In genomic region chr4:108018038-108018883, GRCh38 we compare ENCODE assay signal across 8 cellular contexts. TPM values are rescaled to one million over a fixed set of nuclear protein-coding genes. Genes with fewer than 3 reads are reported as not detected.
A peak's percentile ranks its signal among the peaks of the same experiment; 100 is the strongest.
DNase-seq lines count a peak whose midpoint lies in the region; ATAC-seq, FAIRE-seq and TF ChIP-seq lines count a peak whose summit lies in the region.

No MANE protein-coding gene starts in this region.

- no peaks in the 10 kb centered on the region for H3K9me3 ChIP-seq in SK-N-SH

- TF ChIP-seq CTCF in LNCAP (IDR thresholded peaks at IDR 0.05) (peak; percentile 66), SK-N-SH (IDR thresholded peaks at IDR 0.05) (peak; percentile 94), glutamatergic neuron (IDR thresholded peaks at IDR 0.05; ENCODE audit: partially characterized antibody, unreplicated experiment) (peak; percentile 93)

- H3K4me3 ChIP-seq in SK-N-SH (ENCODE audit: low read depth in 2 of 2, low read length in 1 of 2) = no peak overlapping the region; a peak in 1 of 4 replicates

- FAIRE-seq in urothelium cell line (lab: Jason Lieb, UNC) = no peak

- H3K9me2 ChIP-seq in SK-N-SH = no peaks in the 10 kb centered on the region

- ATAC-seq in GM21723 (IDR thresholded peaks at IDR 0.05; ENCODE audit: unreplicated experiment) = peak; percentile 89

- H4K20me1 ChIP-seq in SK-N-SH (ENCODE audit: insufficient read depth) = no peaks in the 10 kb centered on the region

- H3F3A ChIP-seq in SK-N-SH (replicated peaks; ENCODE audit: insufficient read depth) = no peaks in the 10 kb centered on the region

- TF ChIP-seq RAD21 in SK-N-SH (IDR thresholded peaks at IDR 0.05; ENCODE audit: low read length) = peak; percentile 88

- no peak overlapping the region for H3K9ac ChIP-seq in SK-N-SH

- H3K27me3 ChIP-seq in SK-N-SH (ENCODE audit: insufficient read depth) = no peaks in the 10 kb centered on the region

- H3K36me3 Mint-ChIP-seq in activated naive CD4-positive, alpha-beta T cell treated with anti-CD3 and anti-CD28 coated beads, Interleukin-2, amount 10 ng/mL, durations not matched to agents 7 days and 5 days = peaks cover 39% of the 10 kb centered on the region
- H3K36me3 Mint-ChIP-seq in glutamatergic neuron (ENCODE audit: unreplicated experiment) = no peaks in the 10 kb centered on the region

- no peaks in the 10 kb centered on the region for H3K27me3 Mint-ChIP-seq in activated naive CD4-positive, alpha-beta T cell treated with anti-CD3 and anti-CD28 coated beads, Interleukin-2, amount 10 ng/mL, durations not matched to agents 7 days and 5 days
- H3K27me3 Mint-ChIP-seq in glutamatergic neuron (ENCODE audit: unreplicated experiment) = no peaks in the 10 kb centered on the region

- H3K9me3 Mint-ChIP-seq in activated naive CD4-positive, alpha-beta T cell treated with anti-CD3 and anti-CD28 coated beads, Interleukin-2, amount 10 ng/mL, durations not matched to agents 7 days and 5 days = no peaks in the 10 kb centered on the region
- H3K9me3 Mint-ChIP-seq in glutamatergic neuron (ENCODE audit: unreplicated experiment) = peaks cover 1% of the 10 kb centered on the region

- no peak overlapping the region for H3K4me3 Mint-ChIP-seq in activated naive CD4-positive, alpha-beta T cell treated with anti-CD3 and anti-CD28 coated beads, Interleukin-2, amount 10 ng/mL, durations not matched to agents 7 days and 5 days
- no peak overlapping the region for H3K4me3 Mint-ChIP-seq in glutamatergic neuron (ENCODE audit: unreplicated experiment)

- POLR2A ChIA-PET in SK-N-SH (lab: Yijun Ruan, JAX) = no interaction called here

- H2AFZ ChIP-seq in SK-N-SH (ENCODE audit: low read depth) = no peak overlapping the region

- H3K4me1 Mint-ChIP-seq in activated naive CD4-positive, alpha-beta T cell treated with anti-CD3 and anti-CD28 coated beads, Interleukin-2, amount 10 ng/mL, durations not matched to agents 7 days and 5 days = peaks cover 23% of the 10 kb centered on the region
- H3K4me1 Mint-ChIP-seq in glutamatergic neuron (ENCODE audit: low read depth, unreplicated experiment) = no peaks in the 10 kb centered on the region

- H3K27ac Mint-ChIP-seq in activated naive CD4-positive, alpha-beta T cell treated with anti-CD3 and anti-CD28 coated beads, Interleukin-2, amount 10 ng/mL, durations not matched to agents 7 days and 5 days = peak overlapping the region; percentile 66
- no peak overlapping the region for H3K27ac Mint-ChIP-seq in glutamatergic neuron (ENCODE audit: unreplicated experiment)

- H3K36me3 ChIP-seq in SK-N-SH (replicated peaks in 1 of 2; ENCODE audit: control insufficient read depth in 1 of 2, insufficient read depth in 2 of 2, low read length in 1 of 2) = peaks cover 0 to 16% of the 10 kb centered on the region in 2 experiments

- WGBS in SK-N-SH (ENCODE audit: low lambda C conversion rate) = 41% methylated on average over 8 of the region's 8 CpGs

- TF ChIP-seq EP300 in SK-N-SH (IDR thresholded peaks at IDR 0.05; ENCODE audit: borderline replicate concordance in 1 of 2, low read depth in 1 of 2, low read length in 1 of 2) = no peak

- peak; percentile 43 for DNase-seq in Daoy (ENCODE audit: low read depth)
- DNase-seq in SK-N-SH = peak; percentile 72
- peak; percentile 91 for DNase-seq in activated naive CD4-positive, alpha-beta T cell treated with anti-CD3 and anti-CD28 coated beads, Interleukin-2, amount 10 ng/mL, durations not matched to agents 7 days and 5 days
- DNase-seq in glutamatergic neuron = peak; percentile 89
- DNase-seq in posterior cingulate gyrus = peak; percentile 61 to 96 (median 86)
- DNase-seq in urothelium cell line (ENCODE audit: low spot score) = peak; percentile 67

- no peak overlapping the region for H3K27ac ChIP-seq in SK-N-SH (ENCODE audit: low read depth in 2 of 2, low read length in 1 of 2)

- no peaks in the 10 kb centered on the region for H3K79me2 ChIP-seq in SK-N-SH (ENCODE audit: insufficient read depth)

- CTCF ChIA-PET in SK-N-SH (lab: Yijun Ruan, JAX) = interaction anchor here (0.6 to 4.8 kb wide), 66 partner anchors 9 to 1467 kb away, joined by 3 to 95 read pairs (median 4); no protein-coding TSS in a partner anchor
- CTCF ChIA-PET in activated naive CD4-positive, alpha-beta T cell treated with anti-CD3 and anti-CD28 coated beads, Interleukin-2, amount 10 ng/mL, durations not matched to agents 7 days and 5 days (lab: Charles Lee) = interaction anchor here (0.5 to 3.7 kb wide), 23 partner anchors 11 to 814 kb away, joined by 3 to 50 read pairs (median 4); no protein-coding TSS in a partner anchor

- no peak overlapping the region for H3K4me2 ChIP-seq in SK-N-SH

- no peaks in the 10 kb centered on the region for H3K4me1 ChIP-seq in SK-N-SH (ENCODE audit: control insufficient read depth in 1 of 2, insufficient read depth in 2 of 2, low read depth in 1 of 2, low read length in 1 of 2)

- intact Hi-C loops in posterior cingulate gyrus (cut with DNase I) = loop anchor here (2.0 to 5.0 kb wide), 2 partner anchors 29 to 554 kb away; partner anchors contain the start of gene HADH

TF ChIP-seq in SK-N-SH, 30 proteins besides CTCF, POLR2A, EP300 and RAD21:
- TF ChIP-seq MXI1 (IDR thresholded peaks at IDR 0.05; ENCODE audit: low read depth, low read length) (no peak), NFIC (IDR thresholded peaks at IDR 0.05; ENCODE audit: borderline replicate concordance) (no peak), SMC3 (IDR thresholded peaks at IDR 0.05; ENCODE audit: low read depth, low read length) (peak; percentile 73), PBX3 (IDR thresholded peaks at IDR 0.05) (no peak), USF2 (IDR thresholded peaks at IDR 0.05; ENCODE audit: borderline replicate concordance, low read depth, low read length) (no peak), USF1 (IDR thresholded peaks at IDR 0.05; ENCODE audit: borderline replicate concordance, low read depth) (no peak), POLR2AphosphoS5 (IDR thresholded peaks at IDR 0.05; ENCODE audit: low read depth, low read length) (no peak), FOXM1 (IDR thresholded peaks at IDR 0.05; ENCODE audit: low read depth) (no peak)

RNA-seq across cellular contexts. Expression of gene HADH, which starts 28.6 kb away (rescaled TPM):
- 3.8 and 5.3 TPM in 2 replicates for total RNA-seq in Daoy (2014; rRNA removed; shearing (Covaris generic))
- polyA plus RNA-seq in SK-N-SH (2012; rRNA removed) = 19.4 and 20.3 TPM in 2 replicates
- 17.9 and 22.0 TPM in 2 replicates for polyA plus RNA-seq in SK-N-SH (2012; cell fraction: cytosol; rRNA removed)
- 17.5 and 25.5 TPM in 2 replicates for polyA plus RNA-seq in SK-N-SH (2012; cell fraction: nucleus; rRNA removed)
- 10.8 TPM for total RNA-seq in glutamatergic neuron (ENCODE audit: unreplicated experiment)
